Comparison of ENCODE assay signal across 19 cellular contexts in genomic region chr3:152339881-152340505, GRCh38.
DNase-seq lines count a peak whose midpoint lies in the region; ATAC-seq and TF ChIP-seq lines count a peak whose summit lies in the region.
"Had no signal": no experiment of that assay in that cellular context is flagged by ENCODE, and none has a peak within 500 bp of the region (broad histone marks: within the 10 kb centered on the region; RNA-seq: fewer than 3 reads in every experiment).

No MANE protein-coding gene starts in this region.

- no peaks in the 10 kb centered on the region for H3K27me3 Mint-ChIP-seq in stimulated activated naive CD8-positive, alpha-beta T cell treated with anti-CD3 and anti-CD28 coated beads, Interleukin-15, Interleukin-2, amounts not matched to agents 100 ng/mL and 50 ng/mL, for 24 hours
- no peaks in the 10 kb centered on the region for H3K27me3 Mint-ChIP-seq in stimulated activated naive CD8-positive, alpha-beta T cell treated with anti-CD3 and anti-CD28 coated beads, Interleukin-15, amount 100 ng/mL, for 72 hours
- H3K27me3 Mint-ChIP-seq in activated CD8-positive, alpha-beta T cell treated with anti-CD3 and anti-CD28 coated beads for 36 hours: no peaks in the 10 kb centered on the region
- H3K27me3 Mint-ChIP-seq: activated CD4-positive, alpha-beta T cell treated with anti-CD3 and anti-CD28 coated beads, Interleukin-2, amount 10 ng/mL, durations not matched to agents 7 days and 5 days had no signal

- no peak for DNase-seq in stimulated activated naive CD8-positive, alpha-beta T cell treated with anti-CD3 and anti-CD28 coated beads, Interleukin-15, amount 100 ng/mL, for 72 hours
- DNase-seq in activated CD8-positive, alpha-beta T cell treated with anti-CD3 and anti-CD28 coated beads for 36 hours: no peak
- DNase-seq in mesenchymal stem cell: no peak
- no peak for DNase-seq in globus pallidus (ENCODE audit: low spot score)
- DNase-seq in superior temporal gyrus (ENCODE audit: extremely low spot score): no peak
- DNase-seq in sigmoid colon: no peak
- DNase-seq: activated CD4-positive, alpha-beta T cell treated with anti-CD3 and anti-CD28 coated beads, Interleukin-2, amount 10 ng/mL, durations not matched to agents 7 days and 5 days; activated T-cell treated with anti-CD3 and anti-CD28 coated beads, Interleukin-2, amount 50 U/mL, for 1 hour; dermis blood vessel endothelial cell; foreskin fibroblast; left cardiac atrium; midbrain; NCI-H1092 treated with DMSO at 0.1 percent for 48 hours; stimulated activated CD4-positive, alpha-beta T cell treated with anti-CD3 and anti-CD28 coated beads, Interleukin-12 subunit alpha, Interleukin-12 subunit beta, amount 100 ng/mL, for 4 hours; testis had no signal

- intact Hi-C loops in activated CD8-positive, alpha-beta T cell treated with anti-CD3 and anti-CD28 coated beads for 36 hours (cut with micrococcal nuclease): no loop called here
- intact Hi-C loops in sigmoid colon (cut with DNase I): no loop called here

- TF ChIP-seq EP300 in sigmoid colon (IDR thresholded peaks at IDR 0.05): no peak

- H3K79me1 ChIP-seq in mesenchymal stem cell (replicated peaks; ENCODE audit: low read length, poor library complexity, severe bottlenecking): peaks cover 17% of the 10 kb centered on the region

- H2BK120ac ChIP-seq in mesenchymal stem cell (ENCODE audit: low read depth, low read length): no peak overlapping the region

- H3K4me1 ChIP-seq in mesenchymal stem cell (ENCODE audit: control insufficient read depth, insufficient read depth, low read depth, low read length) (peaks cover 4% of the 10 kb centered on the region), sigmoid colon (peaks cover 0 to 90% (median 49%) of the 10 kb centered on the region in 4 donors)
- H3K4me1 ChIP-seq: testis had no signal

- H3K4ac ChIP-seq in mesenchymal stem cell (ENCODE audit: low read depth in 1 of 2, low read length in 2 of 2): no peak overlapping the region

- H3K36me3 ChIP-seq in mesenchymal stem cell (ENCODE audit: control insufficient read depth in 1 of 2, insufficient read depth in 2 of 2, low read depth in 1 of 2, low read length in 2 of 2) (peaks cover 6 to 60% of the 10 kb centered on the region in 2 experiments), sigmoid colon (peaks cover 0 to 9% (median 0%) of the 10 kb centered on the region in 4 donors)
- H3K36me3 ChIP-seq: cardiac muscle cell had no signal

- no peak overlapping the region for H2AFZ ChIP-seq in mesenchymal stem cell (ENCODE audit: low read depth, low read length)

- peaks cover 67% of the 10 kb centered on the region for H3K36me3 Mint-ChIP-seq in stimulated activated naive CD8-positive, alpha-beta T cell treated with anti-CD3 and anti-CD28 coated beads, Interleukin-15, Interleukin-2, amounts not matched to agents 100 ng/mL and 50 ng/mL, for 24 hours (ENCODE audit: low read depth)
- H3K36me3 Mint-ChIP-seq in activated CD8-positive, alpha-beta T cell treated with anti-CD3 and anti-CD28 coated beads for 36 hours (ENCODE audit: low read depth): peaks cover 64% of the 10 kb centered on the region

- no peak overlapping the region for H3K14ac ChIP-seq in mesenchymal stem cell (ENCODE audit: low read length in 2 of 2)

- H3K27ac ChIP-seq in mesenchymal stem cell (ENCODE audit: low read length, poor library complexity, severe bottlenecking) (no peak overlapping the region), sigmoid colon (peak overlapping the region in 2 of 4 donors; percentile 7 to 31)
- H3K27ac ChIP-seq: cardiac muscle cell, epithelial cell of prostate, testis had no signal

- peak overlapping the region; percentile 82 for H3K27ac Mint-ChIP-seq in stimulated activated naive CD8-positive, alpha-beta T cell treated with anti-CD3 and anti-CD28 coated beads, Interleukin-15, Interleukin-2, amounts not matched to agents 100 ng/mL and 50 ng/mL, for 24 hours
- H3K27ac Mint-ChIP-seq in stimulated activated naive CD8-positive, alpha-beta T cell treated with anti-CD3 and anti-CD28 coated beads, Interleukin-15, amount 100 ng/mL, for 72 hours: no peak overlapping the region
- peak overlapping the region; percentile 56 for H3K27ac Mint-ChIP-seq in activated CD8-positive, alpha-beta T cell treated with anti-CD3 and anti-CD28 coated beads for 36 hours
- H3K27ac Mint-ChIP-seq: activated CD4-positive, alpha-beta T cell treated with anti-CD3 and anti-CD28 coated beads, Interleukin-2, amount 10 ng/mL, durations not matched to agents 7 days and 5 days had no signal

- H3K9me3 Mint-ChIP-seq in stimulated activated naive CD8-positive, alpha-beta T cell treated with anti-CD3 and anti-CD28 coated beads, Interleukin-15, Interleukin-2, amounts not matched to agents 100 ng/mL and 50 ng/mL, for 24 hours: no peaks in the 10 kb centered on the region
- no peaks in the 10 kb centered on the region for H3K9me3 Mint-ChIP-seq in stimulated activated naive CD8-positive, alpha-beta T cell treated with anti-CD3 and anti-CD28 coated beads, Interleukin-15, amount 100 ng/mL, for 72 hours
- peaks cover 1% of the 10 kb centered on the region for H3K9me3 Mint-ChIP-seq in activated CD8-positive, alpha-beta T cell treated with anti-CD3 and anti-CD28 coated beads for 36 hours
- H3K9me3 Mint-ChIP-seq: activated CD4-positive, alpha-beta T cell treated with anti-CD3 and anti-CD28 coated beads, Interleukin-2, amount 10 ng/mL, durations not matched to agents 7 days and 5 days had no signal

- H3K9ac ChIP-seq in mesenchymal stem cell (ENCODE audit: low read length): no peak overlapping the region

- H3K4me3 ChIP-seq in mesenchymal stem cell (ENCODE audit: insufficient read depth in 1 of 2, low read depth in 1 of 2, low read length in 2 of 2) (no peak overlapping the region), sigmoid colon (no peak overlapping the region)
- H3K4me3 ChIP-seq: cardiac muscle cell, testis had no signal

- H3K4me3 Mint-ChIP-seq in stimulated activated naive CD8-positive, alpha-beta T cell treated with anti-CD3 and anti-CD28 coated beads, Interleukin-15, Interleukin-2, amounts not matched to agents 100 ng/mL and 50 ng/mL, for 24 hours: peak overlapping the region; percentile 15
- H3K4me3 Mint-ChIP-seq in stimulated activated naive CD8-positive, alpha-beta T cell treated with anti-CD3 and anti-CD28 coated beads, Interleukin-15, amount 100 ng/mL, for 72 hours: no peak overlapping the region
- no peak overlapping the region for H3K4me3 Mint-ChIP-seq in activated CD8-positive, alpha-beta T cell treated with anti-CD3 and anti-CD28 coated beads for 36 hours
- H3K4me3 Mint-ChIP-seq: activated CD4-positive, alpha-beta T cell treated with anti-CD3 and anti-CD28 coated beads, Interleukin-2, amount 10 ng/mL, durations not matched to agents 7 days and 5 days had no signal

- no peak overlapping the region for H4K91ac ChIP-seq in mesenchymal stem cell (ENCODE audit: low read length)

- no peak overlapping the region for H2BK15ac ChIP-seq in mesenchymal stem cell (ENCODE audit: low read depth, poor library complexity, severe bottlenecking)

- H2BK5ac ChIP-seq in mesenchymal stem cell (ENCODE audit: low read depth, low read length, poor library complexity, severe bottlenecking): no peak overlapping the region

- peaks cover 70% of the 10 kb centered on the region for H3K4me1 Mint-ChIP-seq in stimulated activated naive CD8-positive, alpha-beta T cell treated with anti-CD3 and anti-CD28 coated beads, Interleukin-15, Interleukin-2, amounts not matched to agents 100 ng/mL and 50 ng/mL, for 24 hours (ENCODE audit: low read depth)
- peaks cover 64% of the 10 kb centered on the region for H3K4me1 Mint-ChIP-seq in stimulated activated naive CD8-positive, alpha-beta T cell treated with anti-CD3 and anti-CD28 coated beads, Interleukin-15, amount 100 ng/mL, for 72 hours
- peaks cover 75% of the 10 kb centered on the region for H3K4me1 Mint-ChIP-seq in activated CD8-positive, alpha-beta T cell treated with anti-CD3 and anti-CD28 coated beads for 36 hours (ENCODE audit: low read depth)

- no peak for TF ChIP-seq POLR2A in sigmoid colon (IDR thresholded peaks at IDR 0.05)

- ATAC-seq in stimulated activated naive CD8-positive, alpha-beta T cell treated with anti-CD3 and anti-CD28 coated beads, Interleukin-15, amount 100 ng/mL, for 72 hours: no peak
- no peak for ATAC-seq in activated CD8-positive, alpha-beta T cell treated with anti-CD3 and anti-CD28 coated beads for 36 hours
- ATAC-seq in GM21423 (IDR thresholded peaks at IDR 0.05; ENCODE audit: unreplicated experiment): no peak
- ATAC-seq: left cardiac atrium had no signal

- H2BK12ac ChIP-seq in mesenchymal stem cell (ENCODE audit: low read length in 2 of 2): no peak overlapping the region

- H4K8ac ChIP-seq in mesenchymal stem cell (ENCODE audit: low read length): peak overlapping the region; percentile 62

- no peak overlapping the region for H2AK5ac ChIP-seq in mesenchymal stem cell (ENCODE audit: low read length, severe bottlenecking)

- no peak overlapping the region for H3K23ac ChIP-seq in mesenchymal stem cell (ENCODE audit: low read length in 2 of 2)

- no peak for TF ChIP-seq CTCF in activated CD8-positive, alpha-beta T cell treated with anti-CD3 and anti-CD28 coated beads for 36 hours (IDR thresholded peaks at IDR 0.05)
- TF ChIP-seq CTCF in sigmoid colon (IDR thresholded peaks at IDR 0.05): no peak

- WGBS in mesenchymal stem cell: 94% methylated on average over 3 of the region's 4 CpGs
- WGBS in sigmoid colon, 2 donors: 82 to 87% methylated on average over 4 of the region's 4 CpGs

- H3K9me3 ChIP-seq in mesenchymal stem cell (ENCODE audit: control insufficient read depth, low read length) (no peaks in the 10 kb centered on the region), sigmoid colon (no peaks in the 10 kb centered on the region)
- H3K9me3 ChIP-seq: testis had no signal

- H3K18ac ChIP-seq in mesenchymal stem cell (ENCODE audit: low read depth in 1 of 2, low read length in 2 of 2): no peak overlapping the region

- H3K4me2 ChIP-seq in mesenchymal stem cell (ENCODE audit: low read length, poor library complexity, severe bottlenecking): no peak overlapping the region

- no peaks in the 10 kb centered on the region for H3K27me3 ChIP-seq in mesenchymal stem cell (ENCODE audit: control insufficient read depth in 1 of 2, insufficient read depth in 1 of 2, low read length in 2 of 2)
- H3K27me3 ChIP-seq in sigmoid colon: no peaks in the 10 kb centered on the region
- H3K27me3 ChIP-seq: cardiac muscle cell, testis had no signal

- CTCF ChIA-PET in activated CD8-positive, alpha-beta T cell treated with anti-CD3 and anti-CD28 coated beads for 36 hours (lab: Charles Lee): interaction anchor here (1.2 to 1.3 kb wide), 2 partner anchors 14 to 104 kb away, joined by 3 to 4 read pairs; no protein-coding TSS in a partner anchor

- POLR2A ChIA-PET in activated CD8-positive, alpha-beta T cell treated with anti-CD3 and anti-CD28 coated beads for 36 hours (lab: Charles Lee): no interaction called here

Comparison
In these comparisons a context has a peak if more than half of its experiments do, and no peak if none do; other contexts are left out.
1. H3K27ac Mint-ChIP-seq: peak in stimulated activated naive CD8-positive, alpha-beta T cell treated with anti-CD3 and anti-CD28 coated beads, Interleukin-15, Interleukin-2, amounts not matched to agents 100 ng/mL and 50 ng/mL, for 24 hours (single experiment) and activated CD8-positive, alpha-beta T cell treated with anti-CD3 and anti-CD28 coated beads for 36 hours (single experiment); none in stimulated activated naive CD8-positive, alpha-beta T cell treated with anti-CD3 and anti-CD28 coated beads, Interleukin-15, amount 100 ng/mL, for 72 hours (0 of 2).